In the genomic region with DNA sequence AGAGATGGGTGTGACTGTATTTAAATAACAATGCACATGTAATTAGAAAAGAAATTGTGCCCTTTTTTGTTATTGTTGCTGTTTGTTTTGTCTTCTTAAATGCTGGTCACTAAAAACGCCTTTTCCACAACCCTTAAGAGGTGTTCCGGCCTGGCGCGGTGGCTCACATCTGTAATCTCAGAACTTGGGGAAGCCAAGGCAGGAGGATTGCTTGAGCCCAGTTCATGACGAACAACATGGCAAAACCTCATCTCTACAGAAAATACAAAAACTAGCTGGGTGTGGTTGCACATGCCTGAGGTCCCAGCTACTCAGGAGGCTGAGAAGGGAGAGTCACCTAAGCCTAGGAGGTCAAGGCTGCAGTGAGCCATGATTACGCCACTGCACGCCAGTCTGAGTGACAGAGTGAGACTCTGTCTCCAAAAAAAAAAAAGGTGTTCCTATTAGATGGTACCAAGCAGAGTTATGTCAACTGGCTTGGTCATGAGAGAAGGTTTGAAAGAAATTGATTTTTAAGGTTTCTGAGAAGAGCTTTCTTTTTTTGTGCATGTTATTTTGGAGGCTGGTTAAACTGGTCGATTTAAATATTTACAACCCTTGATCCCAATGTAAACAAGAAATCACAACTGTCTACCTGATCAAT, we compare ENCODE assay signal across 10 cellular contexts. TPM values are rescaled to one million over a fixed set of nuclear protein-coding genes. Genes with fewer than 3 reads are reported as not detected.
DNase-seq lines count a peak whose midpoint lies in the region; ATAC-seq and TF ChIP-seq lines count a peak whose summit lies in the region.
"Had no signal": no experiment of that assay in that cellular context is flagged by ENCODE, and none has a peak within 500 bp of the region (broad histone marks: within the 10 kb centered on the region; RNA-seq: fewer than 3 reads in every experiment).

No MANE protein-coding gene starts in this region.

- H3K27ac ChIP-seq in angular gyrus (ENCODE audit: low read depth, low read length): peak overlapping the region; percentile 99
- H3K27ac ChIP-seq in liver (ENCODE audit: low read depth in 1 of 2, low read length in 2 of 2): peak overlapping the region; percentile 88 to 96
- H3K27ac ChIP-seq in vagina: peak overlapping the region; percentile 97

- no peak for ATAC-seq in Right ventricle myocardium inferior

- no peaks in the 10 kb centered on the region for H3K27me3 ChIP-seq in liver (ENCODE audit: control insufficient read depth in 4 of 4, insufficient read depth in 4 of 4, low read length in 3 of 4)
- H3K27me3 ChIP-seq in vagina: no peaks in the 10 kb centered on the region
- H3K27me3 ChIP-seq: BE2C had no signal

- H3K4me1 Mint-ChIP-seq in activated naive CD4-positive, alpha-beta T cell treated with anti-CD3 and anti-CD28 coated beads for 36 hours (ENCODE audit: low read depth): peaks cover 67% of the 10 kb centered on the region

- H3K36me3 Mint-ChIP-seq in activated naive CD4-positive, alpha-beta T cell treated with anti-CD3 and anti-CD28 coated beads for 36 hours (ENCODE audit: low read depth): no peaks in the 10 kb centered on the region

- intact Hi-C loops in activated naive CD4-positive, alpha-beta T cell treated with anti-CD3 and anti-CD28 coated beads for 36 hours (cut with micrococcal nuclease): no loop called here
- intact Hi-C loops in vagina (cut with DNase I) (loop anchor here (5.0 to 10.0 kb wide), 2 partner anchors 62 to 125 kb away; a partner anchor contains a TSS), Right ventricle myocardium inferior (cut with DNase I) (loop anchor here (5.0 kb wide), 1 partner anchor 105 kb away; a partner anchor contains a TSS)

- H3K4me3 Mint-ChIP-seq in activated naive CD4-positive, alpha-beta T cell treated with anti-CD3 and anti-CD28 coated beads for 36 hours: peak overlapping the region; percentile 86

- 64% methylated on average over 8 of the region's 8 CpGs for WGBS in liver

- H3K9me3 ChIP-seq in liver (ENCODE audit: control insufficient read depth in 4 of 4, low read length in 3 of 4) (no peaks in the 10 kb centered on the region), vagina (no peaks in the 10 kb centered on the region)
- H3K9me3 ChIP-seq: BE2C had no signal

- CTCF ChIA-PET in activated naive CD4-positive, alpha-beta T cell treated with anti-CD3 and anti-CD28 coated beads for 36 hours (lab: Charles Lee): interaction anchor here (0.6 to 1.0 kb wide), 2 partner anchors 10 to 86 kb away, joined by 3 read pairs; no protein-coding TSS in a partner anchor

- peak in 1 of 2 donors; percentile 28 for TF ChIP-seq RAD21 in liver (IDR thresholded peaks at IDR 0.05)

- no peaks in the 10 kb centered on the region for H3K27me3 Mint-ChIP-seq in activated naive CD4-positive, alpha-beta T cell treated with anti-CD3 and anti-CD28 coated beads for 36 hours (ENCODE audit: low read depth)

- TF ChIP-seq CTCF in liver (IDR thresholded peaks at IDR 0.05; ENCODE audit: low read depth, low read length, missing input control): no peak
- TF ChIP-seq CTCF in vagina (IDR thresholded peaks at IDR 0.05): no peak

- H3K4me1 ChIP-seq in liver (ENCODE audit: control insufficient read depth in 4 of 4, insufficient read depth in 4 of 4, low read length in 3 of 4) (peaks cover 5 to 29% (median 13%) of the 10 kb centered on the region in 4 donors), vagina (peaks cover 40% of the 10 kb centered on the region)

- TF ChIP-seq POLR2A in vagina (IDR thresholded peaks at IDR 0.05): no peak

- peak overlapping the region; percentile 92 for H3K27ac Mint-ChIP-seq in activated naive CD4-positive, alpha-beta T cell treated with anti-CD3 and anti-CD28 coated beads for 36 hours

- H3K9ac ChIP-seq in liver (ENCODE audit: low read depth in 1 of 2, low read length in 2 of 2): peak overlapping the region in 1 of 2 donors; percentile 86

- no peaks in the 10 kb centered on the region for H3K9me3 Mint-ChIP-seq in activated naive CD4-positive, alpha-beta T cell treated with anti-CD3 and anti-CD28 coated beads for 36 hours

- H3K4me3 ChIP-seq in liver (ENCODE audit: low read depth in 1 of 3, low read length in 3 of 3) (peak overlapping the region; percentile 79 to 97 (median 90)), vagina (no peak overlapping the region)

- H3K36me3 ChIP-seq in liver (ENCODE audit: control insufficient read depth in 4 of 4, insufficient read depth in 3 of 4, low read depth in 1 of 4, low read length in 3 of 4) (no peaks in the 10 kb centered on the region), vagina (no peaks in the 10 kb centered on the region)
- H3K36me3 ChIP-seq: BE2C had no signal

- no peak for DNase-seq in activated naive CD4-positive, alpha-beta T cell treated with anti-CD3 and anti-CD28 coated beads for 36 hours
- DNase-seq in activated naive CD4-positive, alpha-beta T cell treated with anti-CD3 and anti-CD28 coated beads, Interleukin-2, amount 50 U/mL, for 16 hours: no peak
- DNase-seq in vagina (ENCODE audit: extremely low spot score in 2 of 2) (no peak), NCI-H446 (lab: John Stamatoyannopoulos, UW) (no peak), Right ventricle myocardium inferior (ENCODE audit: missing footprints) (no peak), DMS 273 (lab: John Stamatoyannopoulos, UW; ENCODE audit: unreplicated experiment) (no peak)
- DNase-seq: BE2C, OCI-M1 had no signal

TF ChIP-seq in liver, 16 proteins besides CTCF, POLR2A, EP300 and RAD21:
- no peak for TF ChIP-seq FOXA1 (IDR thresholded peaks at IDR 0.05)
- TF ChIP-seq RXRA (IDR thresholded peaks at IDR 0.05): peak in 1 of 2 donors; percentile 58
- TF ChIP-seq NR2F2 (IDR thresholded peaks at IDR 0.05): peak; percentile 62
- peak; percentile 40 for TF ChIP-seq YY1 (IDR thresholded peaks at IDR 0.05)
- TF ChIP-seq SP1 (IDR thresholded peaks at IDR 0.05): no peak
- peak; percentile 23 for TF ChIP-seq FOXA2 (IDR thresholded peaks at IDR 0.05)
- TF ChIP-seq TAF1 (conservative IDR thresholded peaks at IDR 0.05): no peak
- TF ChIP-seq JUND (IDR thresholded peaks at IDR 0.05): peak in 1 of 2 donors; percentile 30
- peak; percentile 38 to 44 for TF ChIP-seq HNF4A (conservative IDR thresholded peaks at IDR 0.05)

RNA-seq across cellular contexts. Expression of a gene that starts 23.5 kb away (rescaled TPM):
- 10 to 100 TPM; 17.8 to 18.2 TPM for total RNA-seq in activated naive CD4-positive, alpha-beta T cell treated with anti-CD3 and anti-CD28 coated beads for 36 hours
- 10 to 100 TPM; 24.0 to 28.0 TPM for total RNA-seq in liver
- polyA plus RNA-seq in liver: 10 to 100 TPM; 15.9 to 20.0 TPM
- 25.3 TPM for total RNA-seq in vagina
- total RNA-seq in Right ventricle myocardium inferior: 11.2 TPM

RNA-seq across cellular contexts. Expression of a gene that starts 32.6 kb away (rescaled TPM):
- total RNA-seq in activated naive CD4-positive, alpha-beta T cell treated with anti-CD3 and anti-CD28 coated beads for 36 hours: 10 to 100 TPM; 31.5 to 33.0 TPM
- total RNA-seq in liver (1 to 10 TPM; 3.8 to 6.1 TPM), vagina (5.2 TPM), Right ventricle myocardium inferior (4.8 TPM)
- 1 to 10 TPM; 3.4 to 3.6 TPM for polyA plus RNA-seq in liver

RNA-seq across cellular contexts. Expression of a gene that starts 34.4 kb away (rescaled TPM):
- not detected for total RNA-seq in activated naive CD4-positive, alpha-beta T cell treated with anti-CD3 and anti-CD28 coated beads for 36 hours
- total RNA-seq in liver: not detected
- polyA plus RNA-seq in liver: not detected
- total RNA-seq in vagina: not detected
- total RNA-seq in Right ventricle myocardium inferior: not detected

RNA-seq across cellular contexts. Expression of a gene that starts 55.1 kb away (rescaled TPM):
- 10 to 100 TPM; 33.0 to 35.2 TPM for total RNA-seq in activated naive CD4-positive, alpha-beta T cell treated with anti-CD3 and anti-CD28 coated beads for 36 hours
- total RNA-seq in liver (1 to 10 TPM; 5.6 to 7.7 TPM), vagina (25.8 TPM), Right ventricle myocardium inferior (3.1 TPM)
- polyA plus RNA-seq in liver: 1 to 10 TPM; 2.1 to 6.1 TPM

Comparison
In these comparisons a context has a peak if more than half of its experiments do, and no peak if none do; other contexts are left out.
1. H3K4me3 ChIP-seq: peak in liver (3 of 3); none in vagina (0 of 2).
2. Peak in every context shown above with its lines, with median percentiles within 50 percentile points of each other: H3K27ac ChIP-seq.